ENCODE assay signal across 2 cellular contexts in genomic region chr4:100690812-100691211, GRCh38.
TF ChIP-seq lines count a peak whose summit lies in the region.

No MANE protein-coding gene starts in this region.

TF ChIP-seq in HCT116, 20 proteins besides CTCF, POLR2A, EP300 and RAD21 (continued from another document):
- TF ChIP-seq, protein P1, sequence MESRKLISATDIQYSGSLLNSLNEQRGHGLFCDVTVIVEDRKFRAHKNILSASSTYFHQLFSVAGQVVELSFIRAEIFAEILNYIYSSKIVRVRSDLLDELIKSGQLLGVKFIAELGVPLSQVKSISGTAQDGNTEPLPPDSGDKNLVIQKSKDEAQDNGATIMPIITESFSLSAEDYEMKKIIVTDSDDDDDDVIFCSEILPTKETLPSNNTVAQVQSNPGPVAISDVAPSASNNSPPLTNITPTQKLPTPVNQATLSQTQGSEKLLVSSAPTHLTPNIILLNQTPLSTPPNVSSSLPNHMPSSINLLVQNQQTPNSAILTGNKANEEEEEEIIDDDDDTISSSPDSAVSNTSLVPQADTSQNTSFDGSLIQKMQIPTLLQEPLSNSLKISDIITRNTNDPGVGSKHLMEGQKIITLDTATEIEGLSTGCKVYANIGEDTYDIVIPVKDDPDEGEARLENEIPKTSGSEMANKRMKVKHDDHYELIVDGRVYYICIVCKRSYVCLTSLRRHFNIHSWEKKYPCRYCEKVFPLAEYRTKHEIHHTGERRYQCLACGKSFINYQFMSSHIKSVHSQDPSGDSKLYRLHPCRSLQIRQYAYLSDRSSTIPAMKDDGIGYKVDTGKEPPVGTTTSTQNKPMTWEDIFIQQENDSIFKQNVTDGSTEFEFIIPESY (IDR thresholded peaks at IDR 0.05; ENCODE audit: extremely low read depth, insufficient replicate concordance, low read length): no peak
- no peak for TF ChIP-seq CBX3 (IDR thresholded peaks at IDR 0.05; ENCODE audit: low read depth)
- no peak for TF ChIP-seq YY1 (IDR thresholded peaks at IDR 0.05; ENCODE audit: extremely low read depth, insufficient replicate concordance, low read depth, low read length)
- no peak for TF ChIP-seq EGR1 (IDR thresholded peaks at IDR 0.05; ENCODE audit: low read depth)
- no peak for TF ChIP-seq ELF1 (IDR thresholded peaks at IDR 0.05; ENCODE audit: borderline replicate concordance, low read depth)
- TF ChIP-seq SP1 (IDR thresholded peaks at IDR 0.05; ENCODE audit: low read depth): no peak
- no peak for TF ChIP-seq POLR2AphosphoS5 (IDR thresholded peaks at IDR 0.05; ENCODE audit: low read depth, low read length)
- TF ChIP-seq SIN3A (IDR thresholded peaks at IDR 0.05; ENCODE audit: low read depth): no peak
- TF ChIP-seq SRF (IDR thresholded peaks at IDR 0.05; ENCODE audit: low read depth): no peak
- no peak for TF ChIP-seq ZNF274 (IDR thresholded peaks at IDR 0.05; ENCODE audit: low read depth, low read length)
- no peak for TF ChIP-seq EZH2 (IDR thresholded peaks at IDR 0.05)
- TF ChIP-seq ATF3 (IDR thresholded peaks at IDR 0.05): no peak
- TF ChIP-seq ZFX (IDR thresholded peaks at IDR 0.05): no peak

TF ChIP-seq in H1, 55 proteins besides CTCF, POLR2A, EP300 and RAD21:
- TF ChIP-seq CHD7 (IDR thresholded peaks at IDR 0.05; ENCODE audit: insufficient replicate concordance, low read length) (no peak), CHD1 (IDR thresholded peaks at IDR 0.05; ENCODE audit: low read depth, low read length) (no peak)
